ENCODE assay signal across 15 cellular contexts in the genomic region with DNA sequence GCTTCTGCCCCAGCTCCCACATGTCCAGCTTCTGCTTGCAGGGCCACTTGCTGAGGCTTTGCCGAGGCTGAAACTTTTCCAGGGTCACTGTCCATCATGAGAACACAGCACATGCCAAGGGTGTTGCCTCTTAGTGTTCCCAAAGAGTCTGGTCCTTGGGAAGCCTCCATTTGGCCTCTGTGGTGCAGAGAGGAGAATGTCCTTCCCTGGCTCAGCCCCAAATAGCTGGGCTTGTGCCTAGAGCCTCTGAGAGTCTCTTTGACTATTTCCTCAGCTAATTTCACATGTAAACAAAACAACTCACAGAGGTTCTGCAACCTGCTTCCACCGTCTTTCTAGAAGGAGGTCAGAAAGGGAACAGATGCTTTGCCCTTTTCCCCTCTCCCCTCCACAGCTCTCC. TPM values are rescaled to one million over a fixed set of nuclear protein-coding genes. Genes with fewer than 3 reads are reported as not detected.
DNase-seq lines count a peak whose midpoint lies in the region; ATAC-seq and TF ChIP-seq lines count a peak whose summit lies in the region.
"Had no signal": no experiment of that assay in that cellular context is flagged by ENCODE, and none has a peak within 500 bp of the region (broad histone marks: within the 10 kb centered on the region; RNA-seq: fewer than 3 reads in every experiment).

No MANE protein-coding gene starts in this region.

- no peak for TF ChIP-seq POLR2A in lower leg skin (IDR thresholded peaks at IDR 0.05)

- H3K4me1 Mint-ChIP-seq in activated T-cell treated with anti-CD3 and anti-CD28 coated beads, Interleukin-2, amount 50 U/mL, for 4 hours (ENCODE audit: low read depth) = peaks cover 7% of the 10 kb centered on the region
- H3K4me1 Mint-ChIP-seq: CD8-positive, alpha-beta memory T cell had no signal

- TF ChIP-seq CTCF in colonic mucosa (IDR thresholded peaks at IDR 0.05) (no peak), lower leg skin (IDR thresholded peaks at IDR 0.05) (no peak)

- H3K27me3 ChIP-seq in colonic mucosa = no peaks in the 10 kb centered on the region
- H3K27me3 ChIP-seq in stomach smooth muscle (ENCODE audit: control insufficient read depth in 1 of 2, insufficient read depth in 2 of 2, low read length in 2 of 2) = no peaks in the 10 kb centered on the region

- H3K27me3 Mint-ChIP-seq in activated T-cell treated with anti-CD3 and anti-CD28 coated beads, Interleukin-2, amount 50 U/mL, for 4 hours (ENCODE audit: low read depth) = no peaks in the 10 kb centered on the region

- H3K9me3 ChIP-seq in colonic mucosa (no peaks in the 10 kb centered on the region), stomach smooth muscle (ENCODE audit: control insufficient read depth in 2 of 2, low read length in 2 of 2) (no peaks in the 10 kb centered on the region)

- DNase-seq in HCEC 1CT (peak; percentile 68), colonic mucosa (peak; percentile 52), lower leg skin (ENCODE audit: low spot score in 2 of 2) (peak; percentile 82 to 92), GDM1 (lab: John Stamatoyannopoulos, UW) (no peak), iPS-NIHi11 (ENCODE audit: low spot score) (no peak)
- no peak for DNase-seq in stimulated activated CD8-positive, alpha-beta memory T cell treated with anti-CD3 and anti-CD28 coated beads, Interleukin-4, amount 100 ng/mL, for 48 hours
- no peak for DNase-seq in activated T-cell treated with anti-CD3 and anti-CD28 coated beads, Interleukin-2, amount 50 U/mL, for 4 hours
- DNase-seq: activated naive CD4-positive, alpha-beta T cell treated with Interleukin-2 at 50 U/mL for 16 hours; CD8-positive, alpha-beta memory T cell; effector memory CD8-positive, alpha-beta T cell; NCI-H1092; NCI-H748 treated with DMSO at 0.1 percent for 48 hours; stimulated activated CD4-positive, alpha-beta T cell treated with anti-CD3 and anti-CD28 coated beads, Interleukin-4, amount 100 ng/mL, for 24 hours; SW 1271 had no signal

- H3K4me1 ChIP-seq in colonic mucosa (no peaks in the 10 kb centered on the region), stomach smooth muscle (ENCODE audit: control insufficient read depth, insufficient read depth, low read length) (peaks cover 39% of the 10 kb centered on the region)

- ATAC-seq in activated T-cell treated with anti-CD3 and anti-CD28 coated beads, Interleukin-2, amount 50 U/mL, for 4 hours = no peak
- ATAC-seq: effector memory CD8-positive, alpha-beta T cell had no signal

- intact Hi-C loops in colonic mucosa (cut with DNase I) (loop anchor here (10.0 kb wide), 1 partner anchor 52 kb away; a partner anchor contains a TSS), lower leg skin (cut with DNase I; ENCODE audit: low total_unique reads) (no loop called here)

- H3K36me3 ChIP-seq in colonic mucosa (no peaks in the 10 kb centered on the region), stomach smooth muscle (ENCODE audit: control insufficient read depth in 2 of 2, insufficient read depth in 2 of 2, low read length in 2 of 2) (no peaks in the 10 kb centered on the region)

- no peaks in the 10 kb centered on the region for H3K36me3 Mint-ChIP-seq in activated T-cell treated with anti-CD3 and anti-CD28 coated beads, Interleukin-2, amount 50 U/mL, for 4 hours (ENCODE audit: insufficient read depth)
- H3K36me3 Mint-ChIP-seq: CD8-positive, alpha-beta memory T cell had no signal

- H3K4me3 ChIP-seq in colonic mucosa (no peak overlapping the region), lower leg skin (ENCODE audit: low read depth, poor library complexity, severe bottlenecking) (no peak overlapping the region), stomach smooth muscle (ENCODE audit: low read length in 2 of 2) (peak overlapping the region in 1 of 2 donors; percentile 36)

- no peaks in the 10 kb centered on the region for H3K9me3 Mint-ChIP-seq in activated T-cell treated with anti-CD3 and anti-CD28 coated beads, Interleukin-2, amount 50 U/mL, for 4 hours
- H3K9me3 Mint-ChIP-seq: CD8-positive, alpha-beta memory T cell; effector memory CD8-positive, alpha-beta T cell had no signal

- H3K27ac ChIP-seq in colonic mucosa (peak overlapping the region; percentile 28), stomach smooth muscle (ENCODE audit: low read length) (peak overlapping the region; percentile 98)

- 60 to 62% methylated on average over 2 of the region's 2 CpGs for WGBS in lower leg skin, 2 donors

- H3K9ac ChIP-seq in colonic mucosa (ENCODE audit: low read depth in 2 of 2, low read length in 2 of 2) = no peak overlapping the region
- peak overlapping the region; percentile 44 to 52 for H3K9ac ChIP-seq in stomach smooth muscle (ENCODE audit: low read length in 2 of 2)

- H3K4me3 Mint-ChIP-seq in activated T-cell treated with anti-CD3 and anti-CD28 coated beads, Interleukin-2, amount 50 U/mL, for 4 hours = no peak overlapping the region
- H3K4me3 Mint-ChIP-seq: CD8-positive, alpha-beta memory T cell; effector memory CD8-positive, alpha-beta T cell had no signal

RNA-seq across cellular contexts. Expression of a gene that starts 40.4 kb away (rescaled TPM):
- total RNA-seq in colonic mucosa = 10 to 100 TPM in 1 of 2 donors, 1 to 10 TPM in 1; 6.3 to 21.1 TPM
- total RNA-seq in lower leg skin = 1 to 10 TPM; 4.7 to 9.8 (median 6.9) TPM
- total RNA-seq in activated T-cell treated with anti-CD3 and anti-CD28 coated beads, Interleukin-2, amount 50 U/mL, for 4 hours = 1 to 10 TPM; 1.5 to 2.2 (median 2.0) TPM

RNA-seq across cellular contexts. Expression of a gene that starts 54.9 kb away (rescaled TPM):
- total RNA-seq in colonic mucosa (10 to 100 TPM; 10.4 to 23.1 TPM), lower leg skin (1 to 10 TPM; 6.4 to 9.7 (median 6.7) TPM)
- total RNA-seq in activated T-cell treated with anti-CD3 and anti-CD28 coated beads, Interleukin-2, amount 50 U/mL, for 4 hours = 10 to 100 TPM; 27.8 to 31.8 (median 29.1) TPM

Comparison
In these comparisons a context has a peak if more than half of its experiments do, and no peak if none do; other contexts are left out.
1. DNase-seq: peak in HCEC 1CT (single experiment), colonic mucosa (single experiment) and lower leg skin (2 of 2); none in GDM1 (single experiment), stimulated activated CD8-positive, alpha-beta memory T cell treated with anti-CD3 and anti-CD28 coated beads, Interleukin-4, amount 100 ng/mL, for 48 hours (single experiment), activated T-cell treated with anti-CD3 and anti-CD28 coated beads, Interleukin-2, amount 50 U/mL, for 4 hours (single experiment) and iPS-NIHi11 (single experiment).
2. H3K9ac ChIP-seq: peak in stomach smooth muscle (2 of 2); none in colonic mucosa (0 of 2).